In the genomic region with DNA sequence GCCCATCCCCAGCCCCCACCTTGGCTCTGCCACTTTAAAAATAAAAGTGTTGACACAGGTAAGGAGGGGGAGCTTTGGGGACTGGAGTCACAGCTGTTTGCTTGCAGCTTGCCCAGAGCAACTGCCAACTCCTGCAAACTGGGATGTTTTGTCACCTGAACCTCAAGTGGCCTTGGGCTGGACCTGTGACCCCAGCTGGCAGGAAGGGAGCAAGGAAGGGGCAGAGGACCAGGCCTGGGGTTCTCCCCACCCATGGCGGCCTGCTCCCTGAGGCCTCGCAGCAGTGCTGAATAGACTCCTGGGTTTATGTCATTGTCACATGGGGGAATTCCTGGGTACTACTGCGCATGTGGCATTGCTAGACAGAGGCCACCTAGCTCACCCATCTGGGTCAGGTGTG, we compare ENCODE assay signal across 14 cellular contexts.
A peak's percentile ranks its signal among the peaks of the same experiment; 100 is the strongest.
DNase-seq lines count a peak whose midpoint lies in the region; ATAC-seq, FAIRE-seq and TF ChIP-seq lines count a peak whose summit lies in the region.
"Had no signal": no experiment of that assay in that cellular context is flagged by ENCODE, and none has a peak within 500 bp of the region (broad histone marks: within the 10 kb centered on the region; RNA-seq: fewer than 3 reads in every experiment).

No MANE protein-coding gene starts in this region.

- H3K4me3 ChIP-seq in liver (ENCODE audit: low read depth in 1 of 3, low read length in 3 of 3) (no peak overlapping the region), HepG2 (replicated peaks in 1 of 3; ENCODE audit: insufficient read depth in 1 of 3, low read depth in 2 of 3, low read length in 3 of 3) (no peak overlapping the region), endodermal cell (ENCODE audit: low read length) (no peak overlapping the region), vagina (no peak overlapping the region)
- H3K4me3 ChIP-seq: Peyer's patch had no signal

- H3K27ac ChIP-seq in liver (ENCODE audit: low read depth in 1 of 2, low read length in 2 of 2) (no peak overlapping the region), HepG2 (ENCODE audit: extremely low read length, insufficient read depth, low read length) (no peak overlapping the region), endodermal cell (ENCODE audit: low read depth, low read length) (no peak overlapping the region), vagina (no peak overlapping the region)
- H3K27ac ChIP-seq: Peyer's patch had no signal

- no peak for FAIRE-seq in HepG2 (lab: Jason Lieb, UNC)
- FAIRE-seq in GM12892 (lab: Jason Lieb, UNC): no peak

- no peaks in the 10 kb centered on the region for H3K9me3 ChIP-seq in liver (ENCODE audit: control insufficient read depth in 4 of 4, low read length in 3 of 4)
- no peaks in the 10 kb centered on the region for H3K9me3 ChIP-seq in HepG2 (ENCODE audit: low read length)
- H3K9me3 ChIP-seq in endodermal cell (ENCODE audit: control insufficient read depth, low read length): no peaks in the 10 kb centered on the region
- H3K9me3 ChIP-seq in vagina: no peaks in the 10 kb centered on the region
- H3K9me3 ChIP-seq: Peyer's patch had no signal

- DNase-seq in HepG2 (ENCODE audit: low spot score) (no peak), NCI-H510A treated with DMSO at 0.1 percent for 48 hours (lab: John Stamatoyannopoulos, UW) (peak; percentile 50), endodermal cell (peak; percentile 69), vagina (ENCODE audit: extremely low spot score in 2 of 2) (peak; percentile 70 to 74), COLO829 (ENCODE audit: low spot score) (no peak), GM12892 (ENCODE audit: insufficient read length) (no peak)
- DNase-seq in stimulated activated CD4-positive, alpha-beta T cell treated with anti-CD3 and anti-CD28 coated beads, Interleukin-4, amount 100 ng/mL, for 1 hour: no peak
- DNase-seq: activated effector memory CD4-positive, alpha-beta T cell treated with anti-CD3 and anti-CD28 coated beads, Interleukin-2, amount 50 U/mL, for 16 hours; amygdala; DND-41; naive thymus-derived CD4-positive, alpha-beta T cell; stimulated activated naive CD8-positive, alpha-beta T cell treated with anti-CD3 and anti-CD28 coated beads, Interleukin-15, amount 100 ng/mL, for 72 hours had no signal

- no peak for TF ChIP-seq EP300 in HepG2 (IDR thresholded peaks at IDR 0.05; ENCODE audit: low read depth in 2 of 2, low read length in 2 of 2)
- no peak for TF ChIP-seq EP300 in HepG2 (CRISPR knock-in tag; IDR thresholded peaks at IDR 0.05; ENCODE audit: borderline replicate concordance)

- H3K79me2 ChIP-seq in HepG2 (ENCODE audit: insufficient read depth, low read length): no peaks in the 10 kb centered on the region

- TF ChIP-seq POLR2A in HepG2 (IDR thresholded peaks at IDR 0.05; ENCODE audit: insufficient read depth in 1 of 2, low read depth in 2 of 2, low read length in 2 of 2): no peak
- no peak for TF ChIP-seq POLR2A in vagina (IDR thresholded peaks at IDR 0.05)
- no peak for TF ChIP-seq POLR2A in GM12892 (IDR thresholded peaks at IDR 0.05; ENCODE audit: low read depth, low read length)

- CTCF ChIA-PET in HepG2 (lab: Yijun Ruan, JAX; ENCODE audit: low intra/inter-chr PET ratio, low total read pairs): no interaction called here

- H3K4me1 ChIP-seq in liver (ENCODE audit: control insufficient read depth in 4 of 4, insufficient read depth in 4 of 4, low read length in 3 of 4) (peaks cover 4 to 30% (median 13%) of the 10 kb centered on the region in 4 donors), HepG2 (ENCODE audit: insufficient read depth, low read length) (no peaks in the 10 kb centered on the region), endodermal cell (ENCODE audit: control insufficient read depth, insufficient read depth, low read length) (peaks cover 17% of the 10 kb centered on the region), vagina (peaks cover 25% of the 10 kb centered on the region)

- TF ChIP-seq CTCF in liver (IDR thresholded peaks at IDR 0.05; ENCODE audit: low read depth, low read length, missing input control): no peak
- TF ChIP-seq CTCF in HepG2 (CRISPR knock-in tag; IDR thresholded peaks at IDR 0.05): no peak
- TF ChIP-seq CTCF in endodermal cell (conservative IDR thresholded peaks at IDR 0.05): no peak
- no peak for TF ChIP-seq CTCF in vagina (IDR thresholded peaks at IDR 0.05)

- H3K36me3 Mint-ChIP-seq in endodermal cell (ENCODE audit: low read depth): no peaks in the 10 kb centered on the region
- H3K36me3 Mint-ChIP-seq: naive thymus-derived CD4-positive, alpha-beta T cell had no signal

- in situ Hi-C loops in HepG2 (cut with HindIII; ENCODE audit: extremely low pct_ligation_motif_present, low pct_unique_long_range_greater_than_20kb): no loop called here

- WGBS in liver: 69% methylated on average over 3 of the region's 3 CpGs
- 80% methylated on average over 1 of the region's 3 CpGs for WGBS in HepG2 (ENCODE audit: low lambda C conversion rate)
- WGBS in endodermal cell (ENCODE audit: insufficient coverage in 1 of 2, insufficient read length in 1 of 2), 2 experiments: 87% methylated on average over 3 of the region's 3 CpGs; no CpG with 5 or more reads in 1 of the 2 experiments

- H3K9ac ChIP-seq in liver (ENCODE audit: low read depth in 1 of 2, low read length in 2 of 2) (no peak overlapping the region), HepG2 (ENCODE audit: insufficient read depth, low read depth, low read length) (no peak overlapping the region), endodermal cell (ENCODE audit: extremely low read depth, low read length, poor library complexity, severe bottlenecking) (no peak overlapping the region)

- no peaks in the 10 kb centered on the region for H3K9me3 Mint-ChIP-seq in endodermal cell
- H3K9me3 Mint-ChIP-seq: naive thymus-derived CD4-positive, alpha-beta T cell; stimulated activated naive CD8-positive, alpha-beta T cell treated with anti-CD3 and anti-CD28 coated beads, Interleukin-15, amount 100 ng/mL, for 72 hours had no signal

- POLR2A ChIA-PET in HepG2 (lab: Yijun Ruan, JAX): no interaction called here

- no peak overlapping the region for H3K4me3 Mint-ChIP-seq in endodermal cell
- H3K4me3 Mint-ChIP-seq: naive thymus-derived CD4-positive, alpha-beta T cell; stimulated activated naive CD8-positive, alpha-beta T cell treated with anti-CD3 and anti-CD28 coated beads, Interleukin-15, amount 100 ng/mL, for 72 hours had no signal

- no peak overlapping the region for H3K4me2 ChIP-seq in HepG2 (ENCODE audit: low read depth, low read length)

- no peak for ATAC-seq in HepG2
- ATAC-seq: naive thymus-derived CD4-positive, alpha-beta T cell; stimulated activated naive CD8-positive, alpha-beta T cell treated with anti-CD3 and anti-CD28 coated beads, Interleukin-15, amount 100 ng/mL, for 72 hours had no signal

- no peak overlapping the region for H2AFZ ChIP-seq in HepG2 (ENCODE audit: low read length)

- H3K27me3 ChIP-seq in liver (ENCODE audit: control insufficient read depth in 4 of 4, insufficient read depth in 4 of 4, low read length in 3 of 4): no peaks in the 10 kb centered on the region
- H3K27me3 ChIP-seq in HepG2 (ENCODE audit: control insufficient read depth in 1 of 2, insufficient read depth in 2 of 2, low read length in 2 of 2): peaks cover 0 to 2% of the 10 kb centered on the region in 2 experiments; a peak in 1 of 5 replicates
- H3K27me3 ChIP-seq in endodermal cell (ENCODE audit: control insufficient read depth, insufficient read depth, low read length, poor library complexity, severe bottlenecking): peaks cover 5% of the 10 kb centered on the region
- no peaks in the 10 kb centered on the region for H3K27me3 ChIP-seq in vagina
- H3K27me3 ChIP-seq: Peyer's patch had no signal

- no peak overlapping the region for H3K27ac Mint-ChIP-seq in endodermal cell
- H3K27ac Mint-ChIP-seq: naive thymus-derived CD4-positive, alpha-beta T cell; stimulated activated naive CD8-positive, alpha-beta T cell treated with anti-CD3 and anti-CD28 coated beads, Interleukin-15, amount 100 ng/mL, for 72 hours had no signal

- H3K4me1 Mint-ChIP-seq in endodermal cell: peaks cover 24% of the 10 kb centered on the region

- 0 out of 2 replicates have a peak, but pooled peaks cover 3% of the 10 kb centered on the region for H4K20me1 ChIP-seq in HepG2 (ENCODE audit: insufficient read depth, low read length)

- peaks cover 54% of the 10 kb centered on the region for H3K27me3 Mint-ChIP-seq in endodermal cell (ENCODE audit: insufficient read depth)

- H3K36me3 ChIP-seq in liver (ENCODE audit: control insufficient read depth in 4 of 4, insufficient read depth in 3 of 4, low read depth in 1 of 4, low read length in 3 of 4) (no peaks in the 10 kb centered on the region), HepG2 (replicated peaks in 1 of 2; ENCODE audit: control insufficient read depth in 1 of 2, insufficient read depth in 2 of 2, low read length in 2 of 2) (no peaks in the 10 kb centered on the region), endodermal cell (ENCODE audit: control insufficient read depth, insufficient read depth, low read length) (no peaks in the 10 kb centered on the region), vagina (no peaks in the 10 kb centered on the region)
- H3K36me3 ChIP-seq: Peyer's patch had no signal

- TF ChIP-seq RAD21 in liver (IDR thresholded peaks at IDR 0.05): peak in 1 of 2 donors; percentile 21
- no peak for TF ChIP-seq RAD21 in HepG2 (CRISPR knock-in tag; IDR thresholded peaks at IDR 0.05)

- no TSS peak for BruUV-seq in HepG2 (replicated peaks; lab: Mats Ljungman, UMichigan)

- intact Hi-C loops in HepG2 (cut with micrococcal nuclease; ENCODE audit: unreplicated experiment) (no loop called here), vagina (cut with DNase I) (no loop called here)

TF ChIP-seq in liver, 16 proteins besides CTCF, POLR2A, EP300 and RAD21:
- TF ChIP-seq TAF1 (conservative IDR thresholded peaks at IDR 0.05) (no peak), FOXA2 (IDR thresholded peaks at IDR 0.05) (no peak), GABPA (IDR thresholded peaks at IDR 0.05 in 1 of 2, conservative IDR thresholded peaks at IDR 0.05 in 1 of 2) (no peak), RXRA (IDR thresholded peaks at IDR 0.05) (peak; percentile 65 to 69), JUND (IDR thresholded peaks at IDR 0.05) (no peak), SP1 (IDR thresholded peaks at IDR 0.05) (peak; percentile 10), HNF4A (conservative IDR thresholded peaks at IDR 0.05) (peak; percentile 54 to 57)

TF ChIP-seq in HepG2, 621 proteins besides CTCF, POLR2A, EP300 and RAD21 (continues in another document):
- TF ChIP-seq IKZF5 (CRISPR knock-in tag; IDR thresholded peaks at IDR 0.05): no peak
- no peak for TF ChIP-seq ATF7 (IDR thresholded peaks at IDR 0.05)
- TF ChIP-seq ATF7 (CRISPR knock-in tag; IDR thresholded peaks at IDR 0.05): no peak
- no peak for TF ChIP-seq ZNF232 (CRISPR knock-in tag; IDR thresholded peaks at IDR 0.05; ENCODE audit: borderline replicate concordance)
- no peak for TF ChIP-seq ESRRA (CRISPR knock-in tag; IDR thresholded peaks at IDR 0.05; ENCODE audit: low read depth)

Comparison
In these comparisons a context has a peak if more than half of its experiments do, and no peak if none do; other contexts are left out.
1. DNase-seq: peak in NCI-H510A treated with DMSO at 0.1 percent for 48 hours (single experiment), endodermal cell (single experiment) and vagina (2 of 2); none in HepG2 (single experiment), COLO829 (single experiment), stimulated activated CD4-positive, alpha-beta T cell treated with anti-CD3 and anti-CD28 coated beads, Interleukin-4, amount 100 ng/mL, for 1 hour (single experiment) and GM12892 (single experiment).